ENCODE assay signal across 13 cellular contexts in genomic region chr10:125083576-125083920, GRCh38.
DNase-seq lines count a peak whose midpoint lies in the region; ATAC-seq and TF ChIP-seq lines count a peak whose summit lies in the region.
"Had no signal": no experiment of that assay in that cellular context is flagged by ENCODE, and none has a peak within 500 bp of the region (broad histone marks: within the 10 kb centered on the region; RNA-seq: fewer than 3 reads in every experiment).

No MANE protein-coding gene starts in this region.

- peaks cover 3% of the 10 kb centered on the region for H3K27me3 Mint-ChIP-seq in nephron progenitor cell (ENCODE audit: low read depth, poor library complexity)

- peaks cover 34% of the 10 kb centered on the region for H3K4me1 ChIP-seq in Panc1 (ENCODE audit: control insufficient read depth, insufficient read depth, low read length)

- H3K4me3 ChIP-seq in Panc1 (ENCODE audit: low read depth in 2 of 2, low read length in 2 of 2) (peak overlapping the region in 1 of 2 experiments; percentile 25; a peak in 2 of 4 replicates), fibroblast of mammary gland (ENCODE audit: control insufficient read depth, low read depth, low read length) (no peak overlapping the region)
- H3K4me3 ChIP-seq: cardiac muscle cell, skin epidermis had no signal

- H3K36me3 Mint-ChIP-seq in nephron progenitor cell (ENCODE audit: low read depth), result peaks cover 85% of the 10 kb centered on the region
- H3K36me3 Mint-ChIP-seq: stimulated activated naive B cell treated with anti-CD40 and anti-IgM and Interleukin-4, amounts not matched to agents 10 μg/mL and 1 μg/mL and 100 μg/mL, for 72 hours had no signal

- 0 out of 2 replicates have a peak, but pooled peaks cover 2% of the 10 kb centered on the region for H3K36me3 ChIP-seq in Panc1 (ENCODE audit: control insufficient read depth, insufficient read depth, low read length)
- H3K36me3 ChIP-seq: cardiac muscle cell had no signal

- peak; percentile 68 for DNase-seq in AG08395 (ENCODE audit: low spot score)
- DNase-seq in Panc1 (ENCODE audit: low read depth, low spot score), result peak; percentile 65
- peak; percentile 44 for DNase-seq in fibroblast of mammary gland (ENCODE audit: low read depth)
- no peak for DNase-seq in nephron progenitor cell
- DNase-seq in NCI-H1694 (lab: John Stamatoyannopoulos, UW), result no peak
- DNase-seq in sciatic nerve (ENCODE audit: low spot score), result no peak
- no peak for DNase-seq in NCI-H2081 (lab: John Stamatoyannopoulos, UW)
- DNase-seq: activated CD4-positive, alpha-beta T cell treated with anti-CD3 and anti-CD28 coated beads, Interleukin-2, amount 50 U/mL, for 4 hours; NCI-H2081 treated with DMSO at 0.1 percent for 48 hours; stimulated activated naive B cell treated with anti-CD40 and anti-IgM and Interleukin-4, amounts not matched to agents 10 μg/mL and 1 μg/mL and 100 μg/mL, for 72 hours had no signal

- H3K27me3 ChIP-seq in Panc1 (ENCODE audit: control insufficient read depth, insufficient read depth, low read length), result no peaks in the 10 kb centered on the region
- H3K27me3 ChIP-seq: cardiac muscle cell had no signal

- peak; percentile 55 for ATAC-seq in Panc1
- no peak for ATAC-seq in sciatic nerve
- ATAC-seq in HG03159 (IDR thresholded peaks at IDR 0.05; ENCODE audit: unreplicated experiment), result no peak
- ATAC-seq: stimulated activated naive B cell treated with anti-CD40 and anti-IgM and Interleukin-4, amounts not matched to agents 10 μg/mL and 1 μg/mL and 100 μg/mL, for 72 hours had no signal

- H3K4me3 Mint-ChIP-seq in nephron progenitor cell, result no peak overlapping the region
- H3K4me3 Mint-ChIP-seq: stimulated activated naive B cell treated with anti-CD40 and anti-IgM and Interleukin-4, amounts not matched to agents 10 μg/mL and 1 μg/mL and 100 μg/mL, for 72 hours had no signal

- peak overlapping the region; percentile 81; the same call in 1 of the 2 replicates for H3K27ac ChIP-seq in Panc1 (ENCODE audit: low read length)
- H3K27ac ChIP-seq: cardiac muscle cell had no signal

- in situ Hi-C loops in Panc1 (cut with HindIII; ENCODE audit: low pct_unique_long_range_greater_than_20kb, low sequenced_read_pairs), result no loop called here

- CTCF ChIA-PET in Panc1 (lab: Charles Lee), result interaction anchor here (0.9 kb wide), 1 partner anchor 35 kb away, joined by 4 read pairs; no protein-coding TSS in a partner anchor

- H3K9me3 Mint-ChIP-seq in nephron progenitor cell, result no peaks in the 10 kb centered on the region
- H3K9me3 Mint-ChIP-seq: stimulated activated naive B cell treated with anti-CD40 and anti-IgM and Interleukin-4, amounts not matched to agents 10 μg/mL and 1 μg/mL and 100 μg/mL, for 72 hours had no signal

- H3K9me3 ChIP-seq in Panc1 (ENCODE audit: control insufficient read depth, insufficient read depth, low read depth, low read length), result no peaks in the 10 kb centered on the region

- peak overlapping the region; percentile 93 for H3K27ac Mint-ChIP-seq in nephron progenitor cell
- H3K27ac Mint-ChIP-seq: stimulated activated naive B cell treated with anti-CD40 and anti-IgM and Interleukin-4, amounts not matched to agents 10 μg/mL and 1 μg/mL and 100 μg/mL, for 72 hours had no signal

- POLR2A ChIA-PET in Panc1 (lab: Charles Lee), result interaction anchor here (0.5 to 0.6 kb wide), 2 partner anchors 72 to 78 kb away, joined by 3 to 4 read pairs; no protein-coding TSS in a partner anchor

- no peak for TF ChIP-seq CTCF in Panc1 (IDR thresholded peaks at IDR 0.05)
- no peak for TF ChIP-seq CTCF in fibroblast of mammary gland (conservative IDR thresholded peaks at IDR 0.05; ENCODE audit: control insufficient read depth, insufficient read depth, low read depth, low read length)
- no peak for TF ChIP-seq CTCF in nephron progenitor cell (IDR thresholded peaks at IDR 0.05)

- BruUV-seq in Panc1 (replicated peaks; lab: Mats Ljungman, UMichigan), result no TSS peak

- intact Hi-C loops in Panc1 (cut with micrococcal nuclease; ENCODE audit: unreplicated experiment) (loop anchor here (10.0 kb wide), 1 partner anchor 71 kb away; no protein-coding TSS in a partner anchor), sciatic nerve (cut with DNase I) (no loop called here)

- H3K4me1 Mint-ChIP-seq in nephron progenitor cell, result peaks cover 78% of the 10 kb centered on the region
- H3K4me1 Mint-ChIP-seq: stimulated activated naive B cell treated with anti-CD40 and anti-IgM and Interleukin-4, amounts not matched to agents 10 μg/mL and 1 μg/mL and 100 μg/mL, for 72 hours had no signal

Comparison
In these comparisons a context has a peak if more than half of its experiments do, and no peak if none do; other contexts are left out.
1. DNase-seq: peak in AG08395 (single experiment), Panc1 (single experiment) and fibroblast of mammary gland (single experiment); none in nephron progenitor cell (single experiment), NCI-H1694 (single experiment), sciatic nerve (single experiment) and NCI-H2081 (0 of 2).